In genomic region chr16:24738895-24739294, GRCh38 we compare ENCODE assay signal across 14 cellular contexts.
"Had no signal": no experiment of that assay in that cellular context is flagged by ENCODE, and none has a peak within 500 bp of the region (broad histone marks: within the 10 kb centered on the region; RNA-seq: fewer than 3 reads in every experiment).

No MANE protein-coding gene starts in this region.

- H3K9me3 ChIP-seq: mucosa of descending colon, testis had no signal

- ATAC-seq: left cardiac atrium, mucosa of descending colon had no signal

- H3K27ac ChIP-seq: WERI-Rb-1 had no signal

- H3K4me3 ChIP-seq: mucosa of descending colon, testis had no signal

- DNase-seq: activated CD4-positive, alpha-beta T cell treated with anti-CD3 and anti-CD28 coated beads, Interleukin-2, amount 10 ng/mL, durations not matched to agents 24 days and 14 days; activated CD8-positive, alpha-beta memory T cell treated with anti-CD3 and anti-CD28 coated beads for 24 hours; activated effector memory CD4-positive, alpha-beta T cell treated with Interleukin-2 at 50 U/mL for 16 hours; anterior cingulate cortex; endodermal cell; erythroblast; glutamatergic neuron; left cardiac atrium; mucosa of descending colon; stimulated activated CD4-positive, alpha-beta T cell treated with anti-CD3 and anti-CD28 coated beads, Interleukin-4, amount 100 ng/mL, for 1 hour; stimulated activated CD8-positive, alpha-beta memory T cell treated with anti-CD3 and anti-CD28 coated beads, Interleukin-4, amount 100 ng/mL, for 48 hours; T-helper 1 cell; testis; WERI-Rb-1 had no signal

- H3K27me3 ChIP-seq: testis had no signal
